ENCODE assay signal across 8 cellular contexts in genomic region chr3:79490165-79491028, GRCh38.
DNase-seq lines count a peak whose midpoint lies in the region; ATAC-seq and TF ChIP-seq lines count a peak whose summit lies in the region.

No MANE protein-coding gene starts in this region.

- H3K27ac ChIP-seq in right cardiac atrium (ENCODE audit: low read length) (no peak overlapping the region), gastrocnemius medialis (no peak overlapping the region)

- peak; percentile 54 to 79 for ATAC-seq in right cardiac atrium
- no peak for ATAC-seq in gastrocnemius medialis
- no peak for ATAC-seq in GM18520 (IDR thresholded peaks at IDR 0.05; ENCODE audit: unreplicated experiment)
- no peak for ATAC-seq in HG03108 (IDR thresholded peaks at IDR 0.05; ENCODE audit: unreplicated experiment)
- ATAC-seq in GM21367 (IDR thresholded peaks at IDR 0.05; ENCODE audit: unreplicated experiment) = no peak

- H3K9me3 ChIP-seq in adipocyte (ENCODE audit: control insufficient read depth, low read length) = no peaks in the 10 kb centered on the region
- H3K9me3 ChIP-seq in right cardiac atrium (ENCODE audit: control insufficient read depth, low read length) = no peaks in the 10 kb centered on the region
- no peaks in the 10 kb centered on the region for H3K9me3 ChIP-seq in gastrocnemius medialis

- H3K4me3 ChIP-seq in adipocyte (ENCODE audit: low read length) (peak overlapping the region; percentile 71), right cardiac atrium (ENCODE audit: low read length) (no peak overlapping the region), gastrocnemius medialis (no peak overlapping the region)

- in situ Hi-C loops in gastrocnemius medialis (cut with MboI; ENCODE audit: low sequenced_read_pairs in 4 of 4) = loop anchor here in 1 of 4 donors (25.0 kb wide), 2 partner anchors 97 to 403 kb away; no protein-coding TSS in a partner anchor

- intact Hi-C loops in right cardiac atrium (cut with DNase I) (loop anchor here in 1 of 4 donors (10.0 kb wide), 2 partner anchors 126 to 406 kb away; no protein-coding TSS in a partner anchor), gastrocnemius medialis (cut with DNase I; ENCODE audit: low total_unique reads) (no loop called here)

- DNase-seq in GM04504 (ENCODE audit: low read depth) = peak; percentile 10
- DNase-seq in adipocyte (ENCODE audit: low read depth) = peak; percentile 60
- DNase-seq in right cardiac atrium = peak; percentile 70 to 79 (median 74)
- DNase-seq in gastrocnemius medialis = peak; percentile 12 to 35
- no peak for DNase-seq in activated naive CD4-positive, alpha-beta T cell treated with Interleukin-2 at 50 U/mL for 16 hours

- peaks cover 20% of the 10 kb centered on the region for H3K4me1 ChIP-seq in adipocyte (ENCODE audit: control insufficient read depth, insufficient read depth, low read length)
- H3K4me1 ChIP-seq in right cardiac atrium (ENCODE audit: control insufficient read depth, insufficient read depth, low read length) = no peaks in the 10 kb centered on the region
- peaks cover 0 to 14% of the 10 kb centered on the region in 2 donors for H3K4me1 ChIP-seq in gastrocnemius medialis

- 34% methylated on average over 8 of the region's 8 CpGs for WGBS in right cardiac atrium

- peak overlapping the region; percentile 28 for H3K9ac ChIP-seq in adipocyte (ENCODE audit: low read length)

- no peak for TF ChIP-seq CTCF in gastrocnemius medialis (IDR thresholded peaks at IDR 0.05 in 4 of 5, conservative IDR thresholded peaks at IDR 0.05 in 1 of 5)

- H3K36me3 ChIP-seq in adipocyte (ENCODE audit: control insufficient read depth, insufficient read depth, low read length, severe bottlenecking) (no peaks in the 10 kb centered on the region), gastrocnemius medialis (no peaks in the 10 kb centered on the region)

- H3K27me3 ChIP-seq in adipocyte (replicated peaks; ENCODE audit: control insufficient read depth, insufficient read depth, low read length) (no peaks in the 10 kb centered on the region), right cardiac atrium (ENCODE audit: control insufficient read depth, insufficient read depth) (no peaks in the 10 kb centered on the region), gastrocnemius medialis (no peaks in the 10 kb centered on the region)

- TF ChIP-seq POLR2A in gastrocnemius medialis (IDR thresholded peaks at IDR 0.05) = no peak

Comparison
In these comparisons a context has a peak if more than half of its experiments do, and no peak if none do; other contexts are left out.
1. ATAC-seq: peak in right cardiac atrium (2 of 2); none in gastrocnemius medialis (0 of 2), GM18520 (single experiment), HG03108 (single experiment) and GM21367 (single experiment).